ENCODE assay signal across 24 cellular contexts in the genomic region with DNA sequence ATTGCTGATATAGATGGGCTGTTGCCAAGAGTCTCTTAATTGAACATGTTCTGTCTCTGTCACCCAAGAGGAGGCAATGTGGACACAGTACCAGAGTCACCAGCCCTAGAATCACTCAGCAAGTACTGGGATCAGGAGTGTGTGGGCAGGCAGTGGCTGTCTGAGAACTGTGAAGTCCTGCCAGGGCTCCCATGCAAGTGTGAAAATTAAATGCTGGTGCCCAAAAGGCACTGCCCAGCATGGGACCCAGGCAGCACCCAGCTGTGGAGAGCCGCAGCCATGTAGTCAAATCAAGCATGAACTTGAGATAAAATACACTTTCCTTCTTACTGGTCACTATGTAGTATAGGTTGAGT. TPM values are rescaled to one million over a fixed set of nuclear protein-coding genes. Genes with fewer than 3 reads are reported as not detected.
DNase-seq lines count a peak whose midpoint lies in the region; ATAC-seq and TF ChIP-seq lines count a peak whose summit lies in the region.
"Had no signal": no experiment of that assay in that cellular context is flagged by ENCODE, and none has a peak within 500 bp of the region (broad histone marks: within the 10 kb centered on the region; RNA-seq: fewer than 3 reads in every experiment).

No MANE protein-coding gene starts in this region.

- TF ChIP-seq CTCF in IMR-90 (conservative IDR thresholded peaks at IDR 0.05; ENCODE audit: low read depth, low read length) = no peak
- no peak for TF ChIP-seq CTCF in heart left ventricle (IDR thresholded peaks at IDR 0.05)
- no peak for TF ChIP-seq CTCF in neural crest cell (conservative IDR thresholded peaks at IDR 0.05)
- TF ChIP-seq CTCF in GM23338 (conservative IDR thresholded peaks at IDR 0.05; ENCODE audit: low read depth in 2 of 2) = no peak

- H3K4me3 Mint-ChIP-seq in activated CD8-positive, alpha-beta memory T cell treated with anti-CD3 and anti-CD28 coated beads, Interleukin-2, amount 10 ng/mL, durations not matched to agents 7 days and 5 days = no peak overlapping the region
- H3K4me3 Mint-ChIP-seq in neural crest cell = no peak overlapping the region
- no peak overlapping the region for H3K4me3 Mint-ChIP-seq in GM23338
- H3K4me3 Mint-ChIP-seq: B cell; CD4-positive, alpha-beta T cell had no signal

- no peaks in the 10 kb centered on the region for H3K9me3 Mint-ChIP-seq in activated CD8-positive, alpha-beta memory T cell treated with anti-CD3 and anti-CD28 coated beads, Interleukin-2, amount 10 ng/mL, durations not matched to agents 7 days and 5 days (ENCODE audit: low read depth)
- peaks cover 4% of the 10 kb centered on the region for H3K9me3 Mint-ChIP-seq in neural crest cell
- no peaks in the 10 kb centered on the region for H3K9me3 Mint-ChIP-seq in GM23338
- H3K9me3 Mint-ChIP-seq: CD4-positive, alpha-beta T cell had no signal

- no peak overlapping the region for H2BK15ac ChIP-seq in IMR-90 (ENCODE audit: low read depth, low read length)

- H4K20me1 ChIP-seq in IMR-90 (ENCODE audit: insufficient read depth, low read length) (peaks cover 44% of the 10 kb centered on the region), GM23338 (replicated peaks; ENCODE audit: insufficient read depth) (peaks cover 44% of the 10 kb centered on the region)

- TF ChIP-seq POLR2A in IMR-90 (IDR thresholded peaks at IDR 0.05; ENCODE audit: low read depth, low read length) (no peak), heart left ventricle (IDR thresholded peaks at IDR 0.05) (no peak)

- H3K4me1 ChIP-seq in IMR-90 (ENCODE audit: control insufficient read depth, insufficient read depth, low read length) (peaks cover 3% of the 10 kb centered on the region), heart left ventricle (peaks cover 0 to 42% (median 16%) of the 10 kb centered on the region in 12 donors), GM23338 (ENCODE audit: insufficient read depth) (peaks cover 4% of the 10 kb centered on the region; the same call in 1 of the 2 replicates)

- POLR2A ChIA-PET in IMR-90 (lab: Charles Lee; ENCODE audit: unreplicated experiment) = no interaction called here

- BruUV-seq in IMR-90 (replicated peaks; lab: Mats Ljungman, UMichigan) = no TSS peak

- H2BK5ac ChIP-seq in IMR-90 (ENCODE audit: low read depth, low read length, poor library complexity, severe bottlenecking) = no peak overlapping the region

- H2BK120ac ChIP-seq in IMR-90 (ENCODE audit: low read depth, low read length) = no peak overlapping the region

- H3K36me3 ChIP-seq in IMR-90 (ENCODE audit: control insufficient read depth, insufficient read depth, low read length) (peaks cover 22% of the 10 kb centered on the region), heart left ventricle (peaks cover 0 to 45% (median 33%) of the 10 kb centered on the region in 9 donors), GM23338 (ENCODE audit: insufficient read depth) (peaks cover 10% of the 10 kb centered on the region; the same call in 1 of the 2 replicates)

- H2AK9ac ChIP-seq in IMR-90 (replicated peaks; ENCODE audit: low read depth, low read length, poor library complexity) = peak overlapping the region; percentile 51

- dilution Hi-C loops in IMR-90 (cut with HindIII; ENCODE audit: low sequenced_read_pairs, unreplicated experiment) = no loop called here

- H3K9ac ChIP-seq in IMR-90 (ENCODE audit: low read depth, low read length) = no peak overlapping the region
- H3K9ac ChIP-seq: SK-N-SH had no signal

- H3K14ac ChIP-seq in IMR-90 (replicated peaks; ENCODE audit: low read depth, low read length) = no peak overlapping the region

- ATAC-seq in activated CD8-positive, alpha-beta memory T cell treated with anti-CD3 and anti-CD28 coated beads, Interleukin-2, amount 10 ng/mL, durations not matched to agents 7 days and 5 days = no peak
- ATAC-seq in IMR-90 (ENCODE audit: low read depth) (no peak), heart left ventricle (peak in 3 of 4 donors; percentile 23 to 46 (median 40)), GM23338 (no peak), GM18502 (IDR thresholded peaks at IDR 0.05; ENCODE audit: poor library complexity, unreplicated experiment) (no peak), GM18873 (IDR thresholded peaks at IDR 0.05; ENCODE audit: low FRiP score, unreplicated experiment) (no peak)

- H3K18ac ChIP-seq in IMR-90 (ENCODE audit: low read depth, low read length) = no peak overlapping the region

- H3K27me3 ChIP-seq in IMR-90 (ENCODE audit: control insufficient read depth, insufficient read depth, low read length) = no peaks in the 10 kb centered on the region
- H3K27me3 ChIP-seq in heart left ventricle = no peaks in the 10 kb centered on the region
- H3K27me3 ChIP-seq in GM23338 (ENCODE audit: insufficient read depth) = no peaks in the 10 kb centered on the region

- no peak for TF ChIP-seq RAD21 in IMR-90 (IDR thresholded peaks at IDR 0.05; ENCODE audit: low read length)

- no peak overlapping the region for H2AK5ac ChIP-seq in IMR-90 (ENCODE audit: low read depth, low read length)

- H3K4me2 ChIP-seq in IMR-90 (ENCODE audit: low read depth, low read length) = no peak overlapping the region
- no peak overlapping the region for H3K4me2 ChIP-seq in GM23338
- H3K4me2 ChIP-seq: SK-N-SH had no signal

- intact Hi-C loops in IMR-90 (cut with micrococcal nuclease) = no loop called here
- intact Hi-C loops in heart left ventricle (cut with DNase I) = no loop called here

- H3K79me1 ChIP-seq in IMR-90 (ENCODE audit: low read depth in 1 of 2, low read length in 2 of 2) = peaks cover 37 to 80% of the 10 kb centered on the region in 2 experiments

- peaks cover 15% of the 10 kb centered on the region for H3K4me1 Mint-ChIP-seq in activated CD8-positive, alpha-beta memory T cell treated with anti-CD3 and anti-CD28 coated beads, Interleukin-2, amount 10 ng/mL, durations not matched to agents 7 days and 5 days
- peaks cover 9% of the 10 kb centered on the region for H3K4me1 Mint-ChIP-seq in neural crest cell
- H3K4me1 Mint-ChIP-seq in GM23338 = peaks cover 19% of the 10 kb centered on the region

- no CpG with 5 or more reads among the region's 1 CpG for WGBS in IMR-90 (ENCODE audit: extremely low coverage in 2 of 2, insufficient read length in 1 of 2), 2 experiments
- WGBS in heart left ventricle, 4 donors = 93 to 100% (median 99%) methylated on average over 1 of the region's 1 CpG

- peak overlapping the region; percentile 56 for H3K27ac Mint-ChIP-seq in activated CD8-positive, alpha-beta memory T cell treated with anti-CD3 and anti-CD28 coated beads, Interleukin-2, amount 10 ng/mL, durations not matched to agents 7 days and 5 days
- H3K27ac Mint-ChIP-seq in neural crest cell (ENCODE audit: unreplicated experiment) (peak overlapping the region; percentile 9), GM23338 (no peak overlapping the region; the same call in 1 of the 2 replicates)
- H3K27ac Mint-ChIP-seq: B cell; CD4-positive, alpha-beta T cell had no signal

- H3K56ac ChIP-seq in IMR-90 (ENCODE audit: extremely low read depth, insufficient read depth, low read length) = no peak overlapping the region

- CTCF ChIA-PET in activated CD8-positive, alpha-beta memory T cell treated with anti-CD3 and anti-CD28 coated beads, Interleukin-2, amount 10 ng/mL, durations not matched to agents 7 days and 5 days (lab: Charles Lee) = no interaction called here
- CTCF ChIA-PET in IMR-90 (lab: Yijun Ruan, JAX) = no interaction called here

- H2AFZ ChIP-seq in IMR-90 (replicated peaks; ENCODE audit: low read length, poor library complexity) = no peak overlapping the region
- H2AFZ ChIP-seq in GM23338 = no peak overlapping the region

- no peak overlapping the region for H3K4ac ChIP-seq in IMR-90 (ENCODE audit: low read depth, low read length)

- H3K4me3 ChIP-seq in IMR-90 (ENCODE audit: insufficient read depth, low read depth, low read length) (no peak overlapping the region), heart left ventricle (no peak overlapping the region), GM23338 (no peak overlapping the region)
- H3K4me3 ChIP-seq: GM12878 had no signal

- no peak overlapping the region for H3K23ac ChIP-seq in IMR-90 (ENCODE audit: low read depth, low read length)

- H3K27ac ChIP-seq in IMR-90 (ENCODE audit: insufficient read depth, low read length) (no peak overlapping the region), heart left ventricle (peak overlapping the region in 3 of 12 donors; percentile 6 to 39 (median 23)), GM23338 (ENCODE audit: low read depth) (no peak overlapping the region)

- H3F3A ChIP-seq in GM23338 (replicated peaks; ENCODE audit: low read depth) = no peaks in the 10 kb centered on the region

- H4K91ac ChIP-seq in IMR-90 (ENCODE audit: insufficient read depth, low read depth, low read length) = no peak overlapping the region

- peaks cover 64% of the 10 kb centered on the region for H3K79me2 ChIP-seq in GM23338 (replicated peaks; ENCODE audit: insufficient read depth)

- H3K9me1 ChIP-seq in IMR-90 (ENCODE audit: insufficient read depth, low read length) = peaks cover 14% of the 10 kb centered on the region

- H4K8ac ChIP-seq in IMR-90 (ENCODE audit: low read depth in 2 of 2, low read length in 2 of 2) = no peak overlapping the region

- no peak overlapping the region for H2BK20ac ChIP-seq in IMR-90 (ENCODE audit: low read depth, low read length)

- no peak overlapping the region for H4K5ac ChIP-seq in IMR-90 (ENCODE audit: low read depth, low read length)

- H3K27me3 Mint-ChIP-seq in activated CD8-positive, alpha-beta memory T cell treated with anti-CD3 and anti-CD28 coated beads, Interleukin-2, amount 10 ng/mL, durations not matched to agents 7 days and 5 days = no peaks in the 10 kb centered on the region
- no peaks in the 10 kb centered on the region for H3K27me3 Mint-ChIP-seq in neural crest cell (ENCODE audit: low read depth)
- H3K27me3 Mint-ChIP-seq in GM23338 (ENCODE audit: insufficient read depth, low read depth, poor library complexity) = peaks cover 6% of the 10 kb centered on the region
- H3K27me3 Mint-ChIP-seq: B cell; CD4-positive, alpha-beta T cell had no signal

- no peaks in the 10 kb centered on the region for H3K9me2 ChIP-seq in GM23338 (ENCODE audit: insufficient read depth)
- H3K9me2 ChIP-seq: SK-N-SH had no signal

- in situ Hi-C loops in IMR-90 (cut with MboI; ENCODE audit: low sequenced_read_pairs) = no loop called here

- peaks cover 31% of the 10 kb centered on the region for H3K36me3 Mint-ChIP-seq in activated CD8-positive, alpha-beta memory T cell treated with anti-CD3 and anti-CD28 coated beads, Interleukin-2, amount 10 ng/mL, durations not matched to agents 7 days and 5 days
- peaks cover 6% of the 10 kb centered on the region for H3K36me3 Mint-ChIP-seq in neural crest cell (ENCODE audit: low read depth)
- H3K36me3 Mint-ChIP-seq in GM23338 (ENCODE audit: low read depth) = peaks cover 29% of the 10 kb centered on the region

- H3K9me3 ChIP-seq in IMR-90 (ENCODE audit: control insufficient read depth, insufficient read depth, low read length) (no peaks in the 10 kb centered on the region), heart left ventricle (no peaks in the 10 kb centered on the region)
- H3K9me3 ChIP-seq: SK-N-SH had no signal

- no peak for DNase-seq in activated CD8-positive, alpha-beta memory T cell treated with anti-CD3 and anti-CD28 coated beads, Interleukin-2, amount 10 ng/mL, durations not matched to agents 7 days and 5 days
- DNase-seq in activated CD8-positive, alpha-beta memory T cell treated with anti-CD3 and anti-CD28 coated beads for 24 hours = no peak
- DNase-seq in IMR-90 (no peak), heart left ventricle (no peak), neural crest cell (ENCODE audit: low read depth, low spot score) (no peak), GM23338 (ENCODE audit: low spot score) (no peak)
- DNase-seq: DMS153, GF-D8, HCEC 1CT, KG1, MV-4-11, NCI-H1417, NCI-H187, NCI-H226, NCI-H524, NCI-H82, OCI-M1, SHP77 treated with DMSO at 0.1 percent for 48 hours, SK-N-SH had no signal

RNA-seq across cellular contexts. Expression of a gene that starts 19.9 kb away (rescaled TPM):
- total RNA-seq in activated CD8-positive, alpha-beta memory T cell treated with anti-CD3 and anti-CD28 coated beads, Interleukin-2, amount 10 ng/mL, durations not matched to agents 7 days and 5 days = 10 to 100 TPM; 57.8 to 67.0 TPM
- total RNA-seq in IMR-90 (2012; rRNA removed) = 13.9 and 14.5 TPM in 2 replicates
- polyA plus RNA-seq in IMR-90 (2012; rRNA removed) = 22.6 and 24.2 TPM in 2 replicates
- 13.5 and 19.1 TPM in 2 replicates for polyA plus RNA-seq in IMR-90 (2012; cell fraction: cytosol; rRNA removed)
- 20.6 and 27.4 TPM in 2 replicates for polyA plus RNA-seq in IMR-90 (2012; cell fraction: nucleus; rRNA removed; ENCODE audit: low replicate concordance)
- total RNA-seq in heart left ventricle = 10 to 100 TPM; 13.0 to 25.4 (median 17.3) TPM
- polyA plus RNA-seq in heart left ventricle = 10 to 100 TPM in 1 of 2 donors, 1 to 10 TPM in 1; 3.7 to 17.8 TPM
- 57.1 and 66.3 TPM in 2 replicates for total RNA-seq in neural crest cell
- total RNA-seq in GM23338 (2014; rRNA removed; shearing (Covaris generic)) = 55.5 and 58.3 TPM in 2 replicates
- 9.4 and 10.0 TPM in 2 replicates for polyA plus RNA-seq in GM23338 (2016; fragmentation: Nextera tagmentation; extraction: Ambion mirVana)

RNA-seq across cellular contexts. Expression of a gene that starts 20.7 kb away (rescaled TPM):
- 10 to 100 TPM; 27.0 to 32.4 TPM for total RNA-seq in activated CD8-positive, alpha-beta memory T cell treated with anti-CD3 and anti-CD28 coated beads, Interleukin-2, amount 10 ng/mL, durations not matched to agents 7 days and 5 days
- 37.5 and 48.9 TPM in 2 replicates for total RNA-seq in IMR-90 (2012; rRNA removed)
- 36.7 and 38.0 TPM in 2 replicates for polyA plus RNA-seq in IMR-90 (2012; rRNA removed)
- 11.3 and 15.3 TPM in 2 replicates for polyA plus RNA-seq in IMR-90 (2012; cell fraction: cytosol; rRNA removed)
- 3.0 and 12.5 TPM in 2 replicates for polyA plus RNA-seq in IMR-90 (2012; cell fraction: nucleus; rRNA removed; ENCODE audit: low replicate concordance)
- total RNA-seq in heart left ventricle = 10 to 100 TPM; 39.9 to 62.7 (median 54.2) TPM
- polyA plus RNA-seq in heart left ventricle = 100 to 1,000 TPM in 1 of 2 donors, 10 to 100 TPM in 1; 42.1 to 119 TPM
- 30.4 and 32.6 TPM in 2 replicates for total RNA-seq in neural crest cell
- total RNA-seq in GM23338 (2014; rRNA removed; shearing (Covaris generic)) = 15.2 and 15.5 TPM in 2 replicates
- polyA plus RNA-seq in GM23338 (2016; fragmentation: Nextera tagmentation; extraction: Ambion mirVana) = 53.5 and 56.1 TPM in 2 replicates

RNA-seq across cellular contexts. Expression of a gene that starts 35.8 kb away (rescaled TPM):
- total RNA-seq in activated CD8-positive, alpha-beta memory T cell treated with anti-CD3 and anti-CD28 coated beads, Interleukin-2, amount 10 ng/mL, durations not matched to agents 7 days and 5 days = 10 to 100 TPM; 31.1 to 36.4 TPM
- total RNA-seq in IMR-90 (2012; rRNA removed) = 8.2 and 9.2 TPM in 2 replicates
- 8.9 and 10.2 TPM in 2 replicates for polyA plus RNA-seq in IMR-90 (2012; rRNA removed)
- polyA plus RNA-seq in IMR-90 (2012; cell fraction: cytosol; rRNA removed) = 11.9 and 14.7 TPM in 2 replicates
- polyA plus RNA-seq in IMR-90 (2012; cell fraction: nucleus; rRNA removed; ENCODE audit: low replicate concordance) = 7.8 and 8.0 TPM in 2 replicates
- 100 to 1,000 TPM in 2 of 9 donors, 10 to 100 TPM in 7; 39.1 to 115 (median 64.5) TPM for total RNA-seq in heart left ventricle
- polyA plus RNA-seq in heart left ventricle = 10 to 100 TPM; 43.2 to 48.7 TPM
- total RNA-seq in neural crest cell = 38.0 and 38.4 TPM in 2 replicates
- total RNA-seq in GM23338 (2014; rRNA removed; shearing (Covaris generic)) = 24.5 and 40.2 TPM in 2 replicates
- polyA plus RNA-seq in GM23338 (2016; fragmentation: Nextera tagmentation; extraction: Ambion mirVana) = 37.4 and 38.3 TPM in 2 replicates

Comparison
In these comparisons a context has a peak if more than half of its experiments do, and no peak if none do; other contexts are left out.
1. ATAC-seq: peak in heart left ventricle (3 of 4); none in activated CD8-positive, alpha-beta memory T cell treated with anti-CD3 and anti-CD28 coated beads, Interleukin-2, amount 10 ng/mL, durations not matched to agents 7 days and 5 days (single experiment), IMR-90 (single experiment), GM23338 (single experiment), GM18502 (single experiment) and GM18873 (single experiment).